8 cellular contexts compared by ENCODE assay signal in the genomic region with DNA sequence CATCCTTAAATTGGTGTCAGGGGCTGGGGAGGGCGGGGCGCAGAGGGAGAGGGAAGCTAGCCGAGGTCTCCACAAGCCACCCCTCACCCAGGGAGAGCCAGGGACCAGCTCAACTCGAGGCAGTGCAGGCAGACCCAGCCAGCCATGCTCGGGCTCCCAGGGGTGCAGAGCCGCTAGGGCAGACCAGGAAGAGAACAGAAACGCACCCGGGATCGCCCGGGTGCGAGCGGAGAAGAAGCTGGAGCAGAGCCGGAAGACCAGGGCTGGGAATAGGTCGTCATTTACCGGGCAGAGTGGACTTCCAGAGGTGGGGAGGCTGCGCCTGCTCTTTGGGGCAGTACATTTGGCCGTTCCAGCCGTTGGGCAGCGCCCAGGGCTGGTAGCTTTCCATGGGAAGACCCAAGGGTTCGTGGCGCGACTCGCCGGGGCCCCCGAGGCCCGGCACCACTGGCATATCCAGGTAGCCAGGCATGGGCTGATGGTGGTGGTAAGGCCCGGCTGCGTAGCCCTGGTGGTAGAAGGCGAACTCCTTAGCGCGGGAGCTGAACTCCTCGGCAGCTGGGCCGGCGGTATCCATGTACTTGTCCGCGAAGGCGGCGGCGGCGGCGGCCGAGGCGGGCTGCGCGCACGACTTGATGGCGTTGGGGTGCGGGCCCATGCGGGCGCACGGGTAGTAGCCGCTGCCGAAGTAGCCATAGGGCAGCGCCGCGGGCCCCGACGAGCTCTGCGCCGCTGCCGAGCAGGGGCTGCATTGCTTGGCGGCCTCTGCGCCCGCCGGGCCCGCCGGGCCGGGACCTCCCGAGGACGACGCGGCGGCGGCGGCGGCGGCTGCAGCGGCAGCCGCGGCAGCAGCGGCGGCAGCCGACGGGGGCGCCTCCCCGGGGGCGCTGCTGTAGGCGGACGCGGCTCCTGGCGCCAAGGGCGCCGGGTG. TPM values are rescaled to one million over a fixed set of nuclear protein-coding genes. Genes with fewer than 3 reads are reported as not detected.
DNase-seq lines count a peak whose midpoint lies in the region; ATAC-seq and TF ChIP-seq lines count a peak whose summit lies in the region.

No MANE protein-coding gene starts in this region.

- ATAC-seq in GM19025 (IDR thresholded peaks at IDR 0.05; ENCODE audit: low read depth, unreplicated experiment) (peak; percentile 16), lower lobe of right lung (peak; percentile 7 to 10)

- H3K4me3 ChIP-seq in ACC112 (ENCODE audit: low read depth, low read length) (peak overlapping the region; percentile 25; the same call in 1 of the 2 replicates), WERI-Rb-1 (ENCODE audit: low read depth, low read length) (peak overlapping the region; percentile 12; the same call in 1 of the 2 replicates), lower lobe of right lung (peak overlapping the region; percentile 19)

- no peaks in the 10 kb centered on the region for H3K36me3 ChIP-seq in ACC112 (ENCODE audit: insufficient read depth, low read length)
- H3K36me3 ChIP-seq in WERI-Rb-1: no peaks in the 10 kb centered on the region
- no peaks in the 10 kb centered on the region for H3K36me3 ChIP-seq in lower lobe of right lung

- H3K27me3 ChIP-seq in ACC112 (ENCODE audit: insufficient read depth, low read length) (peaks cover 93% of the 10 kb centered on the region), WERI-Rb-1 (ENCODE audit: insufficient read depth, low read depth, severe bottlenecking) (peaks cover 90% of the 10 kb centered on the region), lower lobe of right lung (ENCODE audit: low read depth) (peaks cover 94% of the 10 kb centered on the region)

- TF ChIP-seq CTCF in WERI-Rb-1 (IDR thresholded peaks at IDR 0.05; ENCODE audit: low read depth, low read length) (no peak), lower lobe of right lung (IDR thresholded peaks at IDR 0.05) (no peak)

- H3K79me2 ChIP-seq in ACC112 (ENCODE audit: control insufficient read depth, insufficient read depth, low read length, unreplicated experiment): no peaks in the 10 kb centered on the region

- H3K4me1 ChIP-seq in ACC112 (ENCODE audit: control insufficient read depth, insufficient read depth, low read length, unreplicated experiment) (no peaks in the 10 kb centered on the region), lower lobe of right lung (peaks cover 27% of the 10 kb centered on the region)

- DNase-seq in WERI-Rb-1 (peak; percentile 29), lower lobe of right lung (no peak), amniotic stem cell (lab: John Stamatoyannopoulos, UW) (no peak), NCI-H1436 (lab: John Stamatoyannopoulos, UW) (no peak), GM19238 (ENCODE audit: insufficient read length, low spot score) (no peak), A172 (ENCODE audit: low spot score) (no peak)

- intact Hi-C loops in lower lobe of right lung (cut with DNase I): loop anchor here (10.0 kb wide), 1 partner anchor 886 kb away; no protein-coding TSS in a partner anchor

- H3K27ac ChIP-seq in ACC112 (ENCODE audit: low read depth, low read length) (no peak overlapping the region), WERI-Rb-1 (no peak overlapping the region), lower lobe of right lung (no peak overlapping the region)

- no peak overlapping the region for H2AFZ ChIP-seq in ACC112 (ENCODE audit: low read length, unreplicated experiment)

- H3K9me3 ChIP-seq in WERI-Rb-1 (ENCODE audit: severe bottlenecking) (peaks cover 5% of the 10 kb centered on the region), lower lobe of right lung (no peaks in the 10 kb centered on the region)

RNA-seq across cellular contexts. Expression of gene HOXA13, which starts 0.8 kb away (rescaled TPM):
- not detected for total RNA-seq in lower lobe of right lung
- 3.2 and 4.7 TPM in 2 replicates for total RNA-seq in A172 (2014; rRNA removed; shearing (Covaris generic))

RNA-seq across cellular contexts. Expression of gene HOXA11, which starts 14.1 kb away (rescaled TPM):
- not detected for total RNA-seq in lower lobe of right lung
- total RNA-seq in A172 (2014; rRNA removed; shearing (Covaris generic)): 1.2 TPM in 2 replicates

RNA-seq across cellular contexts. Expression of gene HOXA10, which starts 25.0 kb away (rescaled TPM):
- 0.38 TPM for total RNA-seq in lower lobe of right lung
- total RNA-seq in A172 (2014; rRNA removed; shearing (Covaris generic)): 26.4 and 30.7 TPM in 2 replicates

RNA-seq across cellular contexts. Expression of gene HOXA9, which starts 33.8 kb away (rescaled TPM):
- 1.7 TPM for total RNA-seq in lower lobe of right lung
- 74.8 and 88.6 TPM in 2 replicates for total RNA-seq in A172 (2014; rRNA removed; shearing (Covaris generic))

RNA-seq across cellular contexts. Expression of gene HOXA7, which starts 42.7 kb away (rescaled TPM):
- total RNA-seq in lower lobe of right lung: 2.2 TPM
- not detected in 2 replicates for total RNA-seq in A172 (2014; rRNA removed; shearing (Covaris generic))

Comparison
In these comparisons a context has a peak if more than half of its experiments do, and no peak if none do; other contexts are left out.
1. RNA of gene HOXA10, which starts 25.0 kb away (total RNA-seq): 26.4 to 30.7 TPM in A172; 0.38 TPM in lower lobe of right lung (single experiment); every median in the first group is over 10 times any median in the second.
2. Peak in every context shown above with its lines, with median percentiles within 50 percentile points of each other: H3K4me3 ChIP-seq.